20 cellular contexts compared by ENCODE assay signal in genomic region chr5:79847561-79847960, GRCh38.
DNase-seq lines count a peak whose midpoint lies in the region; ATAC-seq, FAIRE-seq and TF ChIP-seq lines count a peak whose summit lies in the region.
"Had no signal": no experiment of that assay in that cellular context is flagged by ENCODE, and none has a peak within 500 bp of the region (broad histone marks: within the 10 kb centered on the region; RNA-seq: fewer than 3 reads in every experiment).

No MANE protein-coding gene starts in this region.

- H3K9me3 Mint-ChIP-seq in activated naive CD8-positive, alpha-beta T cell treated with anti-CD3 and anti-CD28 coated beads, Interleukin-2, amount 10 ng/mL, durations not matched to agents 7 days and 5 days: peaks cover 1% of the 10 kb centered on the region
- no peaks in the 10 kb centered on the region for H3K9me3 Mint-ChIP-seq in activated naive CD8-positive, alpha-beta T cell treated with anti-CD3 and anti-CD28 coated beads for 36 hours
- H3K9me3 Mint-ChIP-seq in stimulated activated naive CD8-positive, alpha-beta T cell treated with anti-CD3 and anti-CD28 coated beads, Interleukin-15, amount 100 ng/mL, for 72 hours: no peaks in the 10 kb centered on the region
- H3K9me3 Mint-ChIP-seq: CD8-positive, alpha-beta memory T cell had no signal

- H3K4me2 ChIP-seq in H1 (ENCODE audit: insufficient read depth in 1 of 2, low read depth in 2 of 2, low read length in 2 of 2) (no peak overlapping the region), PC-3 (ENCODE audit: low read length) (no peak overlapping the region)

- peaks cover 28% of the 10 kb centered on the region for H3K4me1 Mint-ChIP-seq in activated naive CD8-positive, alpha-beta T cell treated with anti-CD3 and anti-CD28 coated beads, Interleukin-2, amount 10 ng/mL, durations not matched to agents 7 days and 5 days
- peaks cover 12% of the 10 kb centered on the region for H3K4me1 Mint-ChIP-seq in activated naive CD8-positive, alpha-beta T cell treated with anti-CD3 and anti-CD28 coated beads for 36 hours
- peaks cover 13% of the 10 kb centered on the region for H3K4me1 Mint-ChIP-seq in stimulated activated naive CD8-positive, alpha-beta T cell treated with anti-CD3 and anti-CD28 coated beads, Interleukin-15, amount 100 ng/mL, for 72 hours
- H3K4me1 Mint-ChIP-seq: CD4-positive, CD25-positive, alpha-beta regulatory T cell; CD8-positive, alpha-beta memory T cell had no signal

- no peaks in the 10 kb centered on the region for H3K36me3 Mint-ChIP-seq in activated naive CD8-positive, alpha-beta T cell treated with anti-CD3 and anti-CD28 coated beads, Interleukin-2, amount 10 ng/mL, durations not matched to agents 7 days and 5 days
- no peaks in the 10 kb centered on the region for H3K36me3 Mint-ChIP-seq in activated naive CD8-positive, alpha-beta T cell treated with anti-CD3 and anti-CD28 coated beads for 36 hours
- H3K36me3 Mint-ChIP-seq: CD4-positive, CD25-positive, alpha-beta regulatory T cell; CD8-positive, alpha-beta memory T cell had no signal

- POLR2A ChIA-PET in activated naive CD8-positive, alpha-beta T cell treated with anti-CD3 and anti-CD28 coated beads, Interleukin-2, amount 10 ng/mL, durations not matched to agents 7 days and 5 days (lab: Charles Lee): no interaction called here
- POLR2A ChIA-PET in H1 (lab: Charles Lee; ENCODE audit: partially characterized antibody) (no interaction called here), PC-3 (lab: Charles Lee; ENCODE audit: unreplicated experiment) (no interaction called here)

- H3K9me3 ChIP-seq in H1 (ENCODE audit: insufficient read depth in 2 of 2, low read depth in 1 of 2, low read length in 1 of 2) (no peaks in the 10 kb centered on the region), vagina (no peaks in the 10 kb centered on the region), PC-3 (ENCODE audit: low read length) (no peaks in the 10 kb centered on the region)
- H3K9me3 ChIP-seq: BE2C, HAP-1 had no signal

- TF ChIP-seq POLR2A in H1 (IDR thresholded peaks at IDR 0.05; ENCODE audit: control extremely low read depth in 1 of 2, low read depth in 2 of 2, low read length in 2 of 2): no peak
- TF ChIP-seq POLR2A in vagina (IDR thresholded peaks at IDR 0.05): no peak

- H3K79me1 ChIP-seq in H1 (ENCODE audit: low read depth, low read length): no peaks in the 10 kb centered on the region

- H2BK120ac ChIP-seq in H1 (replicated peaks; ENCODE audit: low read depth, low read length): no peak overlapping the region

- no peaks in the 10 kb centered on the region for H3K23me2 ChIP-seq in H1 (ENCODE audit: low read depth, low read length)

- TF ChIP-seq CTCF in H1 (IDR thresholded peaks at IDR 0.05; ENCODE audit: control extremely low read depth in 1 of 3, insufficient read depth in 1 of 3, low read depth in 1 of 3, low read length in 3 of 3) (no peak), vagina (IDR thresholded peaks at IDR 0.05) (no peak), PC-3 (conservative IDR thresholded peaks at IDR 0.05; ENCODE audit: low read depth, low read length) (no peak)

- H2BK20ac ChIP-seq in H1 (ENCODE audit: low read length): no peak overlapping the region

- no peak overlapping the region for H3K9ac ChIP-seq in H1 (replicated peaks in 1 of 4; ENCODE audit: extremely low read depth in 1 of 4, low read depth in 3 of 4, low read length in 3 of 4)
- no peak overlapping the region for H3K9ac ChIP-seq in PC-3 (ENCODE audit: low read length)

- H3K4me3 Mint-ChIP-seq in activated naive CD8-positive, alpha-beta T cell treated with anti-CD3 and anti-CD28 coated beads, Interleukin-2, amount 10 ng/mL, durations not matched to agents 7 days and 5 days: no peak overlapping the region
- no peak overlapping the region for H3K4me3 Mint-ChIP-seq in activated naive CD8-positive, alpha-beta T cell treated with anti-CD3 and anti-CD28 coated beads for 36 hours
- H3K4me3 Mint-ChIP-seq in stimulated activated naive CD8-positive, alpha-beta T cell treated with anti-CD3 and anti-CD28 coated beads, Interleukin-15, amount 100 ng/mL, for 72 hours: no peak overlapping the region
- H3K4me3 Mint-ChIP-seq: CD4-positive, CD25-positive, alpha-beta regulatory T cell; CD8-positive, alpha-beta memory T cell had no signal

- peaks cover 8% of the 10 kb centered on the region for H3K27me3 Mint-ChIP-seq in activated naive CD8-positive, alpha-beta T cell treated with anti-CD3 and anti-CD28 coated beads, Interleukin-2, amount 10 ng/mL, durations not matched to agents 7 days and 5 days
- H3K27me3 Mint-ChIP-seq in activated naive CD8-positive, alpha-beta T cell treated with anti-CD3 and anti-CD28 coated beads for 36 hours: peaks cover 10% of the 10 kb centered on the region
- H3K27me3 Mint-ChIP-seq in stimulated activated naive CD8-positive, alpha-beta T cell treated with anti-CD3 and anti-CD28 coated beads, Interleukin-15, amount 100 ng/mL, for 72 hours: peaks cover 9% of the 10 kb centered on the region

- no peaks in the 10 kb centered on the region for H3K4me1 ChIP-seq in H1 (replicated peaks in 1 of 4; ENCODE audit: control insufficient read depth in 3 of 4, insufficient read depth in 4 of 4, low read length in 3 of 4)
- peaks cover 4% of the 10 kb centered on the region for H3K4me1 ChIP-seq in vagina
- peaks cover 5% of the 10 kb centered on the region; the same call in 1 of the 2 replicates for H3K4me1 ChIP-seq in PC-3 (ENCODE audit: insufficient read depth, low read length)
- H3K4me1 ChIP-seq: BE2C, HAP-1 had no signal

- no peak overlapping the region for H4K5ac ChIP-seq in H1 (ENCODE audit: insufficient read length, low read depth, low read length)

- no peak overlapping the region for H2BK12ac ChIP-seq in H1 (ENCODE audit: low read depth, low read length)

- H3K27ac ChIP-seq in H1 (ENCODE audit: low read depth, low read length): no peak overlapping the region
- no peak overlapping the region for H3K27ac ChIP-seq in vagina
- H3K27ac ChIP-seq in PC-3 (ENCODE audit: low read length): no peak overlapping the region

- no peak overlapping the region for H2BK5ac ChIP-seq in H1 (ENCODE audit: low read depth, low read length)

- no peak overlapping the region for H4K8ac ChIP-seq in H1 (ENCODE audit: extremely low read depth, insufficient read depth, low read length)

- no peak overlapping the region for H3K56ac ChIP-seq in H1 (replicated peaks; ENCODE audit: insufficient read length, low read depth, low read length)

- H2AFZ ChIP-seq in H1 (ENCODE audit: low read length) (peak overlapping the region; percentile 67; the same call in 1 of the 2 replicates), PC-3 (ENCODE audit: low read length) (no peak overlapping the region)

- H3F3A ChIP-seq in PC-3 (ENCODE audit: low read length, unreplicated experiment): no peaks in the 10 kb centered on the region

- TF ChIP-seq EP300 in H1 (IDR thresholded peaks at IDR 0.05; ENCODE audit: borderline replicate concordance in 1 of 2, low read depth in 2 of 2, low read length in 2 of 2): no peak

- ATAC-seq in activated naive CD8-positive, alpha-beta T cell treated with anti-CD3 and anti-CD28 coated beads, Interleukin-2, amount 10 ng/mL, durations not matched to agents 7 days and 5 days (ENCODE audit: low read depth): no peak
- no peak for ATAC-seq in stimulated activated naive CD8-positive, alpha-beta T cell treated with anti-CD3 and anti-CD28 coated beads, Interleukin-15, amount 100 ng/mL, for 72 hours
- ATAC-seq in PC-3: no peak
- ATAC-seq: GM12878 had no signal

- no TSS peak for BruUV-seq in PC-3 (replicated peaks; lab: Mats Ljungman, UMichigan)

- WGBS in H1 (ENCODE audit: extremely low coverage in 1 of 2, insufficient coverage in 1 of 2, insufficient read length in 1 of 2, insufficient replicate concordance in 2 of 2, low coverage in 1 of 2, low lambda C conversion rate in 2 of 2, missing lambda C conversion rate in 1 of 2), 2 experiments: 92% methylated on average over 8 of the region's 8 CpGs; no CpG with 5 or more reads in 1 of the 2 experiments

- no peak overlapping the region for H3K18ac ChIP-seq in H1 (ENCODE audit: extremely low read depth, low read length)

- intact Hi-C loops in vagina (cut with DNase I) (no loop called here), PC-3 (cut with micrococcal nuclease) (no loop called here)

- no peak for FAIRE-seq in H1 (lab: Jason Lieb, UNC)
- FAIRE-seq: A204.1, GM12878 had no signal

- peak overlapping the region; percentile 56 for H3K27ac Mint-ChIP-seq in activated naive CD8-positive, alpha-beta T cell treated with anti-CD3 and anti-CD28 coated beads, Interleukin-2, amount 10 ng/mL, durations not matched to agents 7 days and 5 days
- H3K27ac Mint-ChIP-seq in activated naive CD8-positive, alpha-beta T cell treated with anti-CD3 and anti-CD28 coated beads for 36 hours: no peak overlapping the region
- no peak overlapping the region for H3K27ac Mint-ChIP-seq in stimulated activated naive CD8-positive, alpha-beta T cell treated with anti-CD3 and anti-CD28 coated beads, Interleukin-15, amount 100 ng/mL, for 72 hours
- H3K27ac Mint-ChIP-seq: CD4-positive, CD25-positive, alpha-beta regulatory T cell; CD8-positive, alpha-beta memory T cell had no signal

- H4K20me1 ChIP-seq in H1 (replicated peaks in 1 of 2; ENCODE audit: control insufficient read depth in 1 of 2, insufficient read depth in 2 of 2, low read length in 2 of 2) (no peaks in the 10 kb centered on the region), PC-3 (ENCODE audit: low read length) (no peaks in the 10 kb centered on the region)

- no peak overlapping the region for H3K14ac ChIP-seq in H1 (ENCODE audit: insufficient read length)

- no peak overlapping the region for H4K91ac ChIP-seq in H1 (replicated peaks; ENCODE audit: insufficient read length, low read length)

- CTCF ChIA-PET in H1 (lab: Charles Lee; ENCODE audit: partially characterized antibody) (no interaction called here), PC-3 (lab: Charles Lee) (no interaction called here)

- H2AK5ac ChIP-seq in H1 (ENCODE audit: low read depth, low read length): no peak overlapping the region

- no peak overlapping the region for H2BK15ac ChIP-seq in H1 (ENCODE audit: low read length)

- H3K9me2 ChIP-seq in PC-3 (replicated peaks; ENCODE audit: low read length): no peaks in the 10 kb centered on the region

- H3K27me3 ChIP-seq in H1 (replicated peaks in 1 of 4; ENCODE audit: control insufficient read depth in 3 of 4, extremely low read depth in 1 of 4, insufficient read depth in 3 of 4, low read length in 3 of 4): no peaks in the 10 kb centered on the region
- no peaks in the 10 kb centered on the region for H3K27me3 ChIP-seq in vagina
- H3K27me3 ChIP-seq in PC-3 (ENCODE audit: low read length): no peaks in the 10 kb centered on the region

- no peak overlapping the region for H3K4ac ChIP-seq in H1 (replicated peaks; ENCODE audit: insufficient read length, low read depth, low read length)

- H3K36me3 ChIP-seq in H1 (ENCODE audit: control insufficient read depth in 2 of 4, insufficient read depth in 4 of 4, low read length in 3 of 4) (no peaks in the 10 kb centered on the region), vagina (no peaks in the 10 kb centered on the region), PC-3 (ENCODE audit: low read depth, low read length) (no peaks in the 10 kb centered on the region)
- H3K36me3 ChIP-seq: BE2C, HAP-1 had no signal

- DNase-seq in activated naive CD8-positive, alpha-beta T cell treated with anti-CD3 and anti-CD28 coated beads, Interleukin-2, amount 10 ng/mL, durations not matched to agents 7 days and 5 days: no peak
- no peak for DNase-seq in activated naive CD8-positive, alpha-beta T cell treated with anti-CD3 and anti-CD28 coated beads for 36 hours
- DNase-seq in H1 (ENCODE audit: low read depth in 1 of 2, low spot score in 2 of 2) (peak in 1 of 2 experiments; percentile 24), islet precursor cell (peak; percentile 22), vagina (ENCODE audit: extremely low spot score in 2 of 2) (peak; percentile 55 to 62), PC-3 (no peak)
- no peak for DNase-seq in stimulated activated naive CD8-positive, alpha-beta T cell treated with anti-CD3 and anti-CD28 coated beads, Interleukin-15, amount 100 ng/mL, for 72 hours
- DNase-seq: ACHN; BE2C; C1 segment of cervical spinal cord; CD4-positive, CD25-positive, alpha-beta regulatory T cell; CD8-positive, alpha-beta memory T cell; COR-L47; DMS 273 treated with DMSO at 0.1 percent for 48 hours; DMS53; DND-41; EL had no signal

- H3K23ac ChIP-seq in H1 (ENCODE audit: insufficient read length): no peak overlapping the region

- TF ChIP-seq RAD21 in H1 (IDR thresholded peaks at IDR 0.05 in 1 of 2, conservative IDR thresholded peaks at IDR 0.05 in 1 of 2; ENCODE audit: low read depth in 2 of 2, low read length in 2 of 2): no peak

- H3K4me3 ChIP-seq in H1 (ENCODE audit: extremely low read depth in 1 of 4, insufficient read depth in 2 of 4, low read depth in 3 of 4, low read length in 4 of 4): no peak overlapping the region
- H3K4me3 ChIP-seq in vagina: no peak overlapping the region
- no peak overlapping the region for H3K4me3 ChIP-seq in PC-3 (ENCODE audit: low read length)
- H3K4me3 ChIP-seq: GM12878, HAP-1 had no signal

- H3K79me2 ChIP-seq in H1 (ENCODE audit: control insufficient read depth in 1 of 2, insufficient read depth in 2 of 2, low read length in 2 of 2): no peaks in the 10 kb centered on the region
- H3K79me2 ChIP-seq in PC-3 (ENCODE audit: low read length): no peaks in the 10 kb centered on the region

Comparison
In these comparisons a context has a peak if more than half of its experiments do, and no peak if none do; other contexts are left out.
1. DNase-seq: peak in islet precursor cell (single experiment) and vagina (2 of 2); none in activated naive CD8-positive, alpha-beta T cell treated with anti-CD3 and anti-CD28 coated beads, Interleukin-2, amount 10 ng/mL, durations not matched to agents 7 days and 5 days (single experiment), activated naive CD8-positive, alpha-beta T cell treated with anti-CD3 and anti-CD28 coated beads for 36 hours (single experiment), stimulated activated naive CD8-positive, alpha-beta T cell treated with anti-CD3 and anti-CD28 coated beads, Interleukin-15, amount 100 ng/mL, for 72 hours (0 of 2) and PC-3 (single experiment).